In the genomic region with DNA sequence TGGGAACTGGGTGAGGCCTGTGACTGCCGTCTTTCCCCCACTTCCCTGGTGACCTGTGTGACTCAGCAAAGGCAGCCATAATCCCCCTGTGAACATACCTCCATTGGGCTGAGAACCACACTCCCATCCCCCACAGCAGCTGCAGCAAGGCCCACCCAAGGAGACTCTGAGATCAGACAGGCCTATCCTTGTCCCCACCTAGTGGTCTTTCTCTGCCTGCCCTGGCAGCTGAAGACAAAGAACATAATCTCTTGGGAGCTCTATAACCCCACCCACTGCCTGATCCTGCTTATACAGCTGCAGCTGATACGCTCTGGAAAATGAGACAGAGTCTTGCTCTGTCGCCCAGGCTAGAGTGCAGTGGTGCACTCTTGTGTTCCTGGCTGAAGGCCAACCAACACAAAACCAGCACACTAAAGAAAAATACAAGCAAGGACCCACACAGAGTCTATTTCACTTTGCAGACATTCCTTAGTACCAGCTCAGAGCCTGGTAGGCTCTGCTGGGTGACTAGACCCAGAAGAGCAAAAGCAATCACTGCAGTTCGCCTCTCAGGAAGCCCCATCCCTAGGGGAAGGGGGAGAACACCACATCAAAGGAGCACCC, we compare ENCODE assay signal across 9 cellular contexts.
DNase-seq lines count a peak whose midpoint lies in the region; ATAC-seq, FAIRE-seq and TF ChIP-seq lines count a peak whose summit lies in the region.
"Had no signal": no experiment of that assay in that cellular context is flagged by ENCODE, and none has a peak within 500 bp of the region (broad histone marks: within the 10 kb centered on the region; RNA-seq: fewer than 3 reads in every experiment).

No MANE protein-coding gene starts in this region.

- ATAC-seq in K562 (peak; percentile 85), HG02763 (IDR thresholded peaks at IDR 0.05; ENCODE audit: unreplicated experiment) (no peak), GM21390 (IDR thresholded peaks at IDR 0.05; ENCODE audit: unreplicated experiment) (no peak), HG03520 (IDR thresholded peaks at IDR 0.05; ENCODE audit: unreplicated experiment) (no peak)

- no peaks in the 10 kb centered on the region for H3K9me1 ChIP-seq in K562 (ENCODE audit: control insufficient read depth, insufficient read depth, low read length)

- peaks cover 20% of the 10 kb centered on the region for H3K9me3 Mint-ChIP-seq in osteocyte (ENCODE audit: unreplicated experiment)
- H3K9me3 Mint-ChIP-seq in activated naive CD4-positive, alpha-beta T cell treated with anti-CD3 and anti-CD28 coated beads for 36 hours, result no peaks in the 10 kb centered on the region

- no peak overlapping the region for H3K9ac ChIP-seq in K562 (ENCODE audit: insufficient read depth in 1 of 2, low read depth in 2 of 2, low read length in 2 of 2)

- TF ChIP-seq EP300 in K562 (IDR thresholded peaks at IDR 0.05; ENCODE audit: low read length), result no peak

- H3K36me3 ChIP-seq in K562 (ENCODE audit: control insufficient read depth, insufficient read depth, low read length), result no peaks in the 10 kb centered on the region

- 0% methylated on average over 4 of the region's 4 CpGs for WGBS in K562 (ENCODE audit: insufficient coverage, low coverage, missing lambda C conversion rate)

- H3K36me3 Mint-ChIP-seq in osteocyte (ENCODE audit: unreplicated experiment), result no peaks in the 10 kb centered on the region
- H3K36me3 Mint-ChIP-seq in activated naive CD4-positive, alpha-beta T cell treated with anti-CD3 and anti-CD28 coated beads for 36 hours (ENCODE audit: low read depth), result no peaks in the 10 kb centered on the region

- POLR2A ChIA-PET in K562 (lab: Yijun Ruan, JAX), result no interaction called here

- H3K4me3 Mint-ChIP-seq in osteocyte (ENCODE audit: unreplicated experiment), result no peak overlapping the region
- H3K4me3 Mint-ChIP-seq in activated naive CD4-positive, alpha-beta T cell treated with anti-CD3 and anti-CD28 coated beads for 36 hours, result no peak overlapping the region

- H2AFZ ChIP-seq in K562 (ENCODE audit: low read depth, low read length), result 0 out of 2 replicates have a peak overlapping the region, but pooled peaks have one; percentile 36

- H3K4me1 ChIP-seq in K562 (replicated peaks in 1 of 2; ENCODE audit: control insufficient read depth in 2 of 2, insufficient read depth in 2 of 2, low read length in 2 of 2), result no peaks in the 10 kb centered on the region; a peak in 1 of 5 replicates

- H3K9me3 ChIP-seq in K562 (replicated peaks; ENCODE audit: control insufficient read depth, insufficient read depth, low read depth, low read length), result no peaks in the 10 kb centered on the region

- H3K4me1 Mint-ChIP-seq in osteocyte (ENCODE audit: unreplicated experiment), result peaks cover 35% of the 10 kb centered on the region
- H3K4me1 Mint-ChIP-seq in activated naive CD4-positive, alpha-beta T cell treated with anti-CD3 and anti-CD28 coated beads for 36 hours (ENCODE audit: low read depth), result no peaks in the 10 kb centered on the region

- CTCF ChIA-PET in K562 (lab: Yijun Ruan, JAX; ENCODE audit: low intra/inter-chr PET ratio), result no interaction called here
- CTCF ChIA-PET in activated naive CD4-positive, alpha-beta T cell treated with anti-CD3 and anti-CD28 coated beads for 36 hours (lab: Charles Lee), result no interaction called here

- BruUV-seq in K562 (replicated peaks; lab: Mats Ljungman, UMichigan), result no TSS peak

- no peaks in the 10 kb centered on the region for H4K20me1 ChIP-seq in K562 (replicated peaks; ENCODE audit: control insufficient read depth, insufficient read depth, low read length)

- TF ChIP-seq RAD21 in K562 (CRISPR knock-in tag; conservative IDR thresholded peaks at IDR 0.05 in 1 of 2, IDR thresholded peaks at IDR 0.05 in 1 of 2), result no peak

- H3K27me3 ChIP-seq in K562 (ENCODE audit: control insufficient read depth in 2 of 2, insufficient read depth in 2 of 2, low read length in 2 of 2), result no peaks in the 10 kb centered on the region

- TF ChIP-seq POLR2A in K562 (conservative IDR thresholded peaks at IDR 0.05), result no peak

- H3K27ac Mint-ChIP-seq in osteocyte (ENCODE audit: unreplicated experiment), result peak overlapping the region; percentile 74
- no peak overlapping the region for H3K27ac Mint-ChIP-seq in activated naive CD4-positive, alpha-beta T cell treated with anti-CD3 and anti-CD28 coated beads for 36 hours

- intact Hi-C loops in K562 (cut with micrococcal nuclease), result no loop called here
- intact Hi-C loops in activated naive CD4-positive, alpha-beta T cell treated with anti-CD3 and anti-CD28 coated beads for 36 hours (cut with micrococcal nuclease), result no loop called here

- no peak overlapping the region for H3K4me3 ChIP-seq in K562

- H3K79me2 ChIP-seq in K562 (ENCODE audit: control insufficient read depth, insufficient read depth, low read length), result no peaks in the 10 kb centered on the region

- TF ChIP-seq CTCF in K562 (IDR thresholded peaks at IDR 0.05 in 2 of 3, conservative IDR thresholded peaks at IDR 0.05 in 1 of 3; ENCODE audit: insufficient read depth in 2 of 3, low read depth in 1 of 3, low read length in 3 of 3), result peak; percentile 24 to 45 (median 34); a peak in 4 of 6 replicates
- peak; percentile 56 for TF ChIP-seq CTCF in osteocyte (IDR thresholded peaks at IDR 0.05)

- no peak overlapping the region for H3K4me2 ChIP-seq in K562 (ENCODE audit: insufficient read depth, low read length)

- no peak for DNase-seq in GM19239 (ENCODE audit: insufficient read length, low spot score)
- peak; percentile 5 for DNase-seq in NCI-H1436 treated with DMSO at 0.1 percent for 48 hours (lab: John Stamatoyannopoulos, UW)
- DNase-seq in K562 (ENCODE audit: extremely low read depth in 1 of 4, low spot score in 3 of 4), result peak in 2 of 4 experiments; percentile 17 to 43
- DNase-seq in osteocyte (ENCODE audit: extremely low spot score, unreplicated experiment), result peak; percentile 88
- no peak for DNase-seq in activated naive CD4-positive, alpha-beta T cell treated with anti-CD3 and anti-CD28 coated beads for 36 hours
- DNase-seq: NCI-H1694 had no signal

- in situ Hi-C loops in K562 (cut with MboI), result no loop called here

- FAIRE-seq in GM19239 (lab: Jason Lieb, UNC) (peak; percentile 74), K562 (lab: Jason Lieb, UNC) (no peak)

- peaks cover 29% of the 10 kb centered on the region for H3K27me3 Mint-ChIP-seq in osteocyte (ENCODE audit: unreplicated experiment)
- H3K27me3 Mint-ChIP-seq in activated naive CD4-positive, alpha-beta T cell treated with anti-CD3 and anti-CD28 coated beads for 36 hours (ENCODE audit: low read depth), result peaks cover 10% of the 10 kb centered on the region

- no peak overlapping the region for H3K27ac ChIP-seq in K562 (ENCODE audit: extremely low read depth, low read depth, low read length)

TF ChIP-seq in K562, 482 proteins besides CTCF, POLR2A, EP300 and RAD21:
- TF ChIP-seq ELF2 (CRISPR knock-in tag; IDR thresholded peaks at IDR 0.05) (no peak), NR2C2 (CRISPR knock-in tag; IDR thresholded peaks at IDR 0.05) (no peak), NR2C2 (tag; IDR thresholded peaks at IDR 0.05) (no peak), CCNT2 (IDR thresholded peaks at IDR 0.05; ENCODE audit: borderline replicate concordance, extremely low read depth, insufficient read length, low read depth, low read length) (no peak), NFIC (IDR thresholded peaks at IDR 0.05) (peak; percentile 31; the same call in 1 of the 2 replicates), MCM7 (IDR thresholded peaks at IDR 0.05) (no peak), E2F8 (IDR thresholded peaks at IDR 0.05; ENCODE audit: low read depth, partially characterized antibody) (no peak), POLR2AphosphoS2 (IDR thresholded peaks at IDR 0.05; ENCODE audit: low read length) (no peak), NR2F6 (CRISPR knock-in tag; IDR thresholded peaks at IDR 0.05) (no peak), CBX3 (IDR thresholded peaks at IDR 0.05; ENCODE audit: borderline replicate concordance in 1 of 2, low read length in 2 of 2) (no peak)

Comparison
In these comparisons a context has a peak if more than half of its experiments do, and no peak if none do; other contexts are left out.
1. DNase-seq: peak in NCI-H1436 treated with DMSO at 0.1 percent for 48 hours (single experiment) and osteocyte (single experiment); none in GM19239 (single experiment) and activated naive CD4-positive, alpha-beta T cell treated with anti-CD3 and anti-CD28 coated beads for 36 hours (single experiment).